ENCODE assay signal across 13 cellular contexts in genomic region chr12:106994579-106995220, GRCh38. TPM values are rescaled to one million over a fixed set of nuclear protein-coding genes. Genes with fewer than 3 reads are reported as not detected.
DNase-seq lines count a peak whose midpoint lies in the region; ATAC-seq, FAIRE-seq and TF ChIP-seq lines count a peak whose summit lies in the region.
"Had no signal": no experiment of that assay in that cellular context is flagged by ENCODE, and none has a peak within 500 bp of the region (broad histone marks: within the 10 kb centered on the region; RNA-seq: fewer than 3 reads in every experiment).

No MANE protein-coding gene starts in this region.

- H3K14ac ChIP-seq in mesenchymal stem cell (ENCODE audit: low read length in 2 of 2): no peak overlapping the region

- no peak overlapping the region for H2AK5ac ChIP-seq in mesenchymal stem cell (ENCODE audit: low read length, severe bottlenecking)

- H3K23ac ChIP-seq in mesenchymal stem cell (ENCODE audit: low read length in 2 of 2): no peak overlapping the region

- H2BK12ac ChIP-seq in mesenchymal stem cell (ENCODE audit: low read length in 2 of 2): no peak overlapping the region

- H2AFZ ChIP-seq in mesenchymal stem cell (ENCODE audit: low read depth, low read length): no peak overlapping the region

- H2BK5ac ChIP-seq in mesenchymal stem cell (ENCODE audit: low read depth, low read length, poor library complexity, severe bottlenecking): no peak overlapping the region

- H3K36me3 Mint-ChIP-seq in HFFc6 (ENCODE audit: low read depth): peaks cover 14% of the 10 kb centered on the region

- no peak overlapping the region for H3K4me2 ChIP-seq in mesenchymal stem cell (ENCODE audit: low read length, poor library complexity, severe bottlenecking)

- H3K4me1 Mint-ChIP-seq in HFFc6 (ENCODE audit: low read depth): peaks cover 29% of the 10 kb centered on the region

- no peak overlapping the region for H3K4me3 ChIP-seq in mesenchymal stem cell (ENCODE audit: insufficient read depth in 1 of 2, low read depth in 1 of 2, low read length in 2 of 2)

- no peak overlapping the region for H4K8ac ChIP-seq in mesenchymal stem cell (ENCODE audit: low read length)

- ATAC-seq in HG02642 (IDR thresholded peaks at IDR 0.05; ENCODE audit: poor library complexity, unreplicated experiment) (no peak), HG02981 (IDR thresholded peaks at IDR 0.05; ENCODE audit: unreplicated experiment) (no peak)
- ATAC-seq: HepG2 had no signal

- H3K27ac Mint-ChIP-seq in HFFc6: peak overlapping the region; percentile 67

- no peak overlapping the region for H2BK15ac ChIP-seq in mesenchymal stem cell (ENCODE audit: low read depth, poor library complexity, severe bottlenecking)

- no peaks in the 10 kb centered on the region for H3K27me3 Mint-ChIP-seq in HFFc6 (ENCODE audit: insufficient read depth)

- H3K9me3 ChIP-seq in mesenchymal stem cell (ENCODE audit: control insufficient read depth, low read length): no peaks in the 10 kb centered on the region
- H3K9me3 ChIP-seq: Caco-2 had no signal

- H3K27ac ChIP-seq in mesenchymal stem cell (ENCODE audit: low read length, poor library complexity, severe bottlenecking): peak overlapping the region; percentile 51

- H3K4me3 Mint-ChIP-seq in HFFc6: peak overlapping the region; percentile 21; the same call in 1 of the 2 replicates

- H4K91ac ChIP-seq in mesenchymal stem cell (ENCODE audit: low read length): no peak overlapping the region

- no peak overlapping the region for H2BK120ac ChIP-seq in mesenchymal stem cell (ENCODE audit: low read depth, low read length)

- no peak for FAIRE-seq in frontal cortex (lab: Jason Lieb, UNC)
- FAIRE-seq: A204.1, HepG2 had no signal

- no peak overlapping the region for H3K18ac ChIP-seq in mesenchymal stem cell (ENCODE audit: low read depth in 1 of 2, low read length in 2 of 2)

- peaks cover 7 to 19% of the 10 kb centered on the region in 2 experiments for H3K36me3 ChIP-seq in mesenchymal stem cell (ENCODE audit: control insufficient read depth in 1 of 2, insufficient read depth in 2 of 2, low read depth in 1 of 2, low read length in 2 of 2)

- H3K4me1 ChIP-seq in mesenchymal stem cell (ENCODE audit: control insufficient read depth, insufficient read depth, low read depth, low read length): no peaks in the 10 kb centered on the region

- no peaks in the 10 kb centered on the region for H3K27me3 ChIP-seq in mesenchymal stem cell (ENCODE audit: control insufficient read depth in 1 of 2, insufficient read depth in 1 of 2, low read length in 2 of 2)

- H3K79me1 ChIP-seq in mesenchymal stem cell (replicated peaks; ENCODE audit: low read length, poor library complexity, severe bottlenecking): peaks cover 2% of the 10 kb centered on the region

- no peak overlapping the region for H3K4ac ChIP-seq in mesenchymal stem cell (ENCODE audit: low read depth in 1 of 2, low read length in 2 of 2)

- H3K9me3 Mint-ChIP-seq in HFFc6: no peaks in the 10 kb centered on the region

- H3K9ac ChIP-seq in mesenchymal stem cell (ENCODE audit: low read length): no peak overlapping the region

- 100% methylated on average over 1 of the region's 2 CpGs for WGBS in mesenchymal stem cell

- TF ChIP-seq CTCF in HFFc6 (IDR thresholded peaks at IDR 0.05): no peak

- peak; percentile 13 for DNase-seq in A172 (ENCODE audit: low spot score)
- peak; percentile 54 for DNase-seq in HFFc6
- DNase-seq in dedifferentiated amniotic fluid mesenchymal stem cell (ENCODE audit: extremely low spot score): peak; percentile 77
- DNase-seq in mesenchymal stem cell: peak; percentile 44
- DNase-seq in frontal cortex (ENCODE audit: low spot score in 2 of 2): no peak
- DNase-seq in RKO (ENCODE audit: low spot score): no peak
- DNase-seq: activated naive CD4-positive, alpha-beta T cell treated with anti-CD3 and anti-CD28 coated beads, Interleukin-2, amount 50 U/mL, for 16 hours; SHP77 treated with DMSO at 0.1 percent for 48 hours had no signal

RNA-seq across cellular contexts. Expression of gene MTERF2, which starts 7.8 kb away (rescaled TPM):
- total RNA-seq in A172 (2014; rRNA removed; shearing (Covaris generic)): 10.2 and 13.6 TPM in 2 replicates
- total RNA-seq in HFFc6 (2021; fragmentation: NEBNext Ultra II Directional; extraction: Animal tissue kit (Norgen Biotek cat#: 25700)): 1 to 10 TPM; 3.0 to 5.6 (median 5.1) TPM
- 7.2 TPM for polyA plus RNA-seq in mesenchymal stem cell (2013, experiment 1 of 2)
- polyA plus RNA-seq in mesenchymal stem cell (2013, experiment 2 of 2): 6.9 TPM
- total RNA-seq in frontal cortex: 18.3 TPM

RNA-seq across cellular contexts. Expression of gene TMEM263, which starts 39.0 kb away (rescaled TPM):
- total RNA-seq in A172 (2014; rRNA removed; shearing (Covaris generic)): 48.1 and 53.0 TPM in 2 replicates
- total RNA-seq in HFFc6 (2021; fragmentation: NEBNext Ultra II Directional; extraction: Animal tissue kit (Norgen Biotek cat#: 25700)): 100 to 1,000 TPM; 157 to 188 (median 167) TPM
- 96.3 TPM for polyA plus RNA-seq in mesenchymal stem cell (2013, experiment 1 of 2)
- polyA plus RNA-seq in mesenchymal stem cell (2013, experiment 2 of 2): 107 TPM
- total RNA-seq in frontal cortex: 36.3 TPM

Comparison
In these comparisons a context has a peak if more than half of its experiments do, and no peak if none do; other contexts are left out.
1. DNase-seq: peak in A172 (single experiment), HFFc6 (single experiment), dedifferentiated amniotic fluid mesenchymal stem cell (single experiment) and mesenchymal stem cell (single experiment); none in frontal cortex (0 of 2) and RKO (single experiment).